Comparison of ENCODE assay signal across 18 cellular contexts in the genomic region with DNA sequence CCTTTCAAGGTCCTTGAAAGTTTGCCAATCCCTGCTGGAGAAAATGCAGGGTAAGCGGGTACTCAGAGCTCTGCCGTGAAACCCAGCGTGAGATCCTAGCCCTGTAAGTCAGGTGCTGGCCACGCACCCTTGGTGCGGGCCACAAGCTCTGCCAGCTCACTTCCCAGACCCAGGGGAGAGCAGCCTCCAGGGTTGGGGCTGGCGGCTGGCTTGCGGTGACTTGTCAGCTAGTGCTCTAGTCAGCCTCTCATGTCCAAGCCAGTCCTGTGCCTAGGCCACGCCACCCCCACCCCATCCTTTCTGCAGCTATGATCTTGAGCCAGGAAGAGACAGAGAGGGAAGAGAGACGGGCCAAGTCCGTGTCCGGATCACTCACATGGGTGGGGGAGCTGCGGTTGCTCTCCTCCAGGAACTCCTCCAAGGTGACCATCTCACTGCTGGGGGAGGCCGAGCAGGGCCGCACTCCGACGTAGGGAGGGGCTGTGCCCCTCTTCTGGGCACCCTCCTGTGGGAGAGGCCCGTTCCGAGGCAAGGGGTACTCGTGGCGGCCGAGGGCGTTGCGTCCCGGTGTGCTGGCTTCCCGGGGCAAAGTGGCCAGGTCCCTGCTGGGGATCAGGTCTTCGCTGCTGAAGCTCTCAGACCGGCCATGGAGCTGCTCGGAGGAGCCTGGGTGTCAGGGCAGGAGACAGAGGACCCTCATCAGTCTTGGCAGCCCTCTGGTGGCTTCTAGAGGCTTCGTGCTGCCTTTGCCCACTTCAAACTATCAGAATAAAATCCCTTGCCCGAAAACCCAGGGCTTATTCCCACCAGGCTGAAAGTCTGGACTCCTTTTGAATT. TPM values are rescaled to one million over a fixed set of nuclear protein-coding genes. Genes with fewer than 3 reads are reported as not detected.
DNase-seq lines count a peak whose midpoint lies in the region; ATAC-seq and TF ChIP-seq lines count a peak whose summit lies in the region.
"Had no signal": no experiment of that assay in that cellular context is flagged by ENCODE, and none has a peak within 500 bp of the region (broad histone marks: within the 10 kb centered on the region; RNA-seq: fewer than 3 reads in every experiment).

No MANE protein-coding gene starts in this region.

- H3K27me3 ChIP-seq in testis: no peaks in the 10 kb centered on the region
- H3K27me3 ChIP-seq: body of pancreas had no signal

- H3K27ac ChIP-seq in epithelial cell of prostate (peak overlapping the region; percentile 32), testis (peak overlapping the region; percentile 9 to 74)
- H3K27ac ChIP-seq: body of pancreas had no signal

- no peaks in the 10 kb centered on the region for H3K36me3 ChIP-seq in testis (ENCODE audit: low read depth, missing control alignments)

- peaks cover 18% of the 10 kb centered on the region for H3K4me1 ChIP-seq in testis
- H3K4me1 ChIP-seq: body of pancreas had no signal

- no peak for TF ChIP-seq CTCF in testis (IDR thresholded peaks at IDR 0.05)

- intact Hi-C loops in testis (cut with DNase I; ENCODE audit: low total_unique reads): no loop called here

- H3K4me3 ChIP-seq in testis: no peak overlapping the region
- H3K4me3 ChIP-seq: body of pancreas, lung had no signal

- no peak for ATAC-seq in activated T-cell treated with anti-CD3 and anti-CD28 coated beads, Interleukin-2, amount 50 U/mL, for 4 hours
- no peak for ATAC-seq in HG03521 (IDR thresholded peaks at IDR 0.05; ENCODE audit: unreplicated experiment)
- ATAC-seq: body of pancreas had no signal

- H3K9me3 ChIP-seq in testis: no peaks in the 10 kb centered on the region
- H3K9me3 ChIP-seq: body of pancreas had no signal

- H3K36me3 Mint-ChIP-seq in activated T-cell treated with anti-CD3 and anti-CD28 coated beads, Interleukin-2, amount 50 U/mL, for 24 hours (ENCODE audit: low read depth): peaks cover 91% of the 10 kb centered on the region
- H3K36me3 Mint-ChIP-seq in activated T-cell treated with anti-CD3 and anti-CD28 coated beads, Interleukin-2, amount 50 U/mL, for 4 hours (ENCODE audit: insufficient read depth): peaks cover 49% of the 10 kb centered on the region

- no peak for DNase-seq in activated T-cell treated with anti-CD3 and anti-CD28 coated beads, Interleukin-2, amount 50 U/mL, for 24 hours
- no peak for DNase-seq in activated T-cell treated with anti-CD3 and anti-CD28 coated beads, Interleukin-2, amount 50 U/mL, for 4 hours
- DNase-seq in NCI-H1694 treated with DMSO at 0.1 percent for 48 hours (lab: John Stamatoyannopoulos, UW): peak; percentile 61
- DNase-seq in epithelial cell of prostate (ENCODE audit: low read depth, low spot score): peak; percentile 60
- no peak for DNase-seq in testis
- no peak for DNase-seq in HT-29 (ENCODE audit: low spot score)
- no peak for DNase-seq in stimulated activated CD8-positive, alpha-beta memory T cell treated with anti-CD3 and anti-CD28 coated beads, Interleukin-4, amount 100 ng/mL, for 48 hours
- DNase-seq: activated CD8-positive, alpha-beta memory T cell treated with anti-CD3 and anti-CD28 coated beads for 24 hours; body of pancreas; GDM1; immature natural killer cell; MV-4-11; NCI-H510A; small intestine; T1000 had no signal

- H3K9me3 Mint-ChIP-seq in activated T-cell treated with anti-CD3 and anti-CD28 coated beads, Interleukin-2, amount 50 U/mL, for 24 hours: no peaks in the 10 kb centered on the region
- no peaks in the 10 kb centered on the region for H3K9me3 Mint-ChIP-seq in activated T-cell treated with anti-CD3 and anti-CD28 coated beads, Interleukin-2, amount 50 U/mL, for 4 hours
- H3K9me3 Mint-ChIP-seq: dendritic cell treated with granulocyte-macrophage colony-stimulating factor and Interleukin-4, amounts not matched to agents 40 ng/mL and 50 ng/mL, for 4 days had no signal

- H3K27me3 Mint-ChIP-seq in activated T-cell treated with anti-CD3 and anti-CD28 coated beads, Interleukin-2, amount 50 U/mL, for 24 hours: no peaks in the 10 kb centered on the region
- no peaks in the 10 kb centered on the region for H3K27me3 Mint-ChIP-seq in activated T-cell treated with anti-CD3 and anti-CD28 coated beads, Interleukin-2, amount 50 U/mL, for 4 hours (ENCODE audit: low read depth)
- H3K27me3 Mint-ChIP-seq: dendritic cell treated with granulocyte-macrophage colony-stimulating factor and Interleukin-4, amounts not matched to agents 40 ng/mL and 50 ng/mL, for 4 days had no signal

- peak overlapping the region; percentile 59 for H3K27ac Mint-ChIP-seq in activated T-cell treated with anti-CD3 and anti-CD28 coated beads, Interleukin-2, amount 50 U/mL, for 24 hours
- H3K27ac Mint-ChIP-seq: dendritic cell treated with granulocyte-macrophage colony-stimulating factor and Interleukin-4, amounts not matched to agents 40 ng/mL and 50 ng/mL, for 4 days had no signal

- TF ChIP-seq POLR2A in testis (IDR thresholded peaks at IDR 0.05): no peak

- 64 to 69% methylated on average over 14 to 29 of the region's 30 CpGs for WGBS in testis, 2 donors

- H3K4me3 Mint-ChIP-seq in activated T-cell treated with anti-CD3 and anti-CD28 coated beads, Interleukin-2, amount 50 U/mL, for 24 hours: no peak overlapping the region
- H3K4me3 Mint-ChIP-seq in activated T-cell treated with anti-CD3 and anti-CD28 coated beads, Interleukin-2, amount 50 U/mL, for 4 hours: no peak overlapping the region
- H3K4me3 Mint-ChIP-seq: dendritic cell treated with granulocyte-macrophage colony-stimulating factor and Interleukin-4, amounts not matched to agents 40 ng/mL and 50 ng/mL, for 4 days; immature natural killer cell had no signal

- peaks cover 1% of the 10 kb centered on the region for H3K4me1 Mint-ChIP-seq in activated T-cell treated with anti-CD3 and anti-CD28 coated beads, Interleukin-2, amount 50 U/mL, for 24 hours (ENCODE audit: low read depth)
- H3K4me1 Mint-ChIP-seq in activated T-cell treated with anti-CD3 and anti-CD28 coated beads, Interleukin-2, amount 50 U/mL, for 4 hours (ENCODE audit: low read depth): no peaks in the 10 kb centered on the region

RNA-seq across cellular contexts. Expression of gene GPR68, which starts 33.3 kb away (rescaled TPM):
- total RNA-seq in activated T-cell treated with anti-CD3 and anti-CD28 coated beads, Interleukin-2, amount 50 U/mL, for 4 hours: 1 to 10 TPM; 4.1 to 6.1 (median 6.0) TPM
- total RNA-seq in testis: 1 to 10 TPM; 1.1 to 2.4 TPM
- 3.8 TPM for polyA plus RNA-seq in testis (ENCODE audit: insufficient read depth, low read depth, low replicate concordance)
- total RNA-seq in HT-29 (2014; rRNA removed; shearing (Covaris generic)): 0.31 TPM in 1 of 2 replicates, not detected in the other

Comparison
In these comparisons a context has a peak if more than half of its experiments do, and no peak if none do; other contexts are left out.
1. DNase-seq: peak in NCI-H1694 treated with DMSO at 0.1 percent for 48 hours (single experiment) and epithelial cell of prostate (single experiment); none in activated T-cell treated with anti-CD3 and anti-CD28 coated beads, Interleukin-2, amount 50 U/mL, for 24 hours (single experiment), activated T-cell treated with anti-CD3 and anti-CD28 coated beads, Interleukin-2, amount 50 U/mL, for 4 hours (single experiment), testis (single experiment), HT-29 (single experiment) and stimulated activated CD8-positive, alpha-beta memory T cell treated with anti-CD3 and anti-CD28 coated beads, Interleukin-4, amount 100 ng/mL, for 48 hours (single experiment).